In the genomic region with DNA sequence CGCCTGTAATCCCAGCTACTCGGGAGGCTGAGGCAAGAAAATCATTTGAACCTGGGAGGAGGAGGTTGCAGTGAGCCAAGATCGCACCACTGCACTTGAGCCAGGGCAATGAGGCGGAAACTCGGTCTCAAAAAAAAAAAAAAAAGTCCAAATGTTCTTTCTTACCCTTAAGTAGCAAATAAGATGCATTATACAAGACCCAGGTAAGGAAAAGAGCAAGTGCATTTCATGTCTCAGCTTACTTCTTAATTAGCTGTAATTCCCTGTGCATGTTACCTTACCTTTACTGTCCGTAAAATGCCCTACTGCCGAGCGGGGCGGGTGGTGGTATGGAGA, we compare ENCODE assay signal across 8 cellular contexts. TPM values are rescaled to one million over a fixed set of nuclear protein-coding genes. Genes with fewer than 3 reads are reported as not detected.
DNase-seq lines count a peak whose midpoint lies in the region; TF ChIP-seq lines count a peak whose summit lies in the region.

No MANE protein-coding gene starts in this region.

- H3K27ac Mint-ChIP-seq in Caco-2 (ENCODE audit: unreplicated experiment), result no peak overlapping the region

- H3K4me1 ChIP-seq in Caco-2, result no peaks in the 10 kb centered on the region
- H3K4me1 ChIP-seq in SJCRH30, result no peaks in the 10 kb centered on the region; the same call in 1 of the 2 replicates
- H3K4me1 ChIP-seq in parathyroid adenoma, result peaks cover 4% of the 10 kb centered on the region

- intact Hi-C loops in Caco-2 (cut with micrococcal nuclease; ENCODE audit: unreplicated experiment), result no loop called here

- peak overlapping the region; percentile 60 for H3K4me3 Mint-ChIP-seq in Caco-2 (ENCODE audit: unreplicated experiment)

- peak overlapping the region; percentile 95 for H2AFZ ChIP-seq in parathyroid adenoma

- CTCF ChIA-PET in Caco-2 (lab: Charles Lee), result no interaction called here

- H3K4me1 Mint-ChIP-seq in Caco-2 (ENCODE audit: low read depth, unreplicated experiment), result no peaks in the 10 kb centered on the region

- H3K9me3 ChIP-seq in Caco-2, result 0 out of 2 replicates have a peak, but pooled peaks cover 2% of the 10 kb centered on the region
- H3K9me3 ChIP-seq in SJCRH30 (replicated peaks), result no peaks in the 10 kb centered on the region
- H3K9me3 ChIP-seq in parathyroid adenoma (ENCODE audit: control insufficient read depth, low read length), result no peaks in the 10 kb centered on the region

- peaks cover 5% of the 10 kb centered on the region for H3K79me2 ChIP-seq in parathyroid adenoma

- POLR2A ChIA-PET in Caco-2 (lab: Charles Lee), result no interaction called here

- H3K27me3 Mint-ChIP-seq in Caco-2 (ENCODE audit: insufficient read depth, unreplicated experiment), result no peaks in the 10 kb centered on the region

- DNase-seq in Caco-2 (no peak), SJCRH30 (peak in 1 of 2 experiments; percentile 4), epithelial cell of proximal tubule (ENCODE audit: low read depth) (no peak), NCI-H82 treated with DMSO at 0.1 percent for 48 hours (lab: John Stamatoyannopoulos, UW; ENCODE audit: unreplicated experiment) (no peak), NK-92 (lab: John Stamatoyannopoulos, UW; ENCODE audit: unreplicated experiment) (no peak), Ammon's horn (ENCODE audit: low spot score) (no peak), pons (ENCODE audit: low spot score) (no peak)

- TF ChIP-seq CTCF in Caco-2 (IDR thresholded peaks at IDR 0.05; ENCODE audit: insufficient read depth in 1 of 2, low read depth in 1 of 2, low read length in 1 of 2, severe bottlenecking in 1 of 2, unreplicated experiment in 1 of 2) (no peak), epithelial cell of proximal tubule (conservative IDR thresholded peaks at IDR 0.05; ENCODE audit: low read depth, low read length) (no peak), parathyroid adenoma (IDR thresholded peaks at IDR 0.05) (no peak)

- BruUV-seq in Caco-2 (replicated peaks; lab: Mats Ljungman, UMichigan), result no TSS peak

- H3K36me3 Mint-ChIP-seq in Caco-2 (ENCODE audit: insufficient read depth, unreplicated experiment), result no peaks in the 10 kb centered on the region

- no peaks in the 10 kb centered on the region for H3K9me3 Mint-ChIP-seq in Caco-2 (ENCODE audit: unreplicated experiment)

- no peak overlapping the region for H3K9ac ChIP-seq in parathyroid adenoma

- no peak overlapping the region for H3K27ac ChIP-seq in SJCRH30
- H3K27ac ChIP-seq in parathyroid adenoma, result peak overlapping the region; percentile 79

- peak overlapping the region; percentile 75 for H3K4me2 ChIP-seq in parathyroid adenoma (ENCODE audit: low read length)

- H3K4me3 ChIP-seq in Caco-2 (ENCODE audit: low read depth, low read length), result no peak overlapping the region
- peak overlapping the region; percentile 75 for H3K4me3 ChIP-seq in SJCRH30
- H3K4me3 ChIP-seq in epithelial cell of proximal tubule (ENCODE audit: low read depth, low read length), result peak overlapping the region; percentile 73
- H3K4me3 ChIP-seq in parathyroid adenoma (ENCODE audit: low read depth, low read length), result peak overlapping the region; percentile 76

- H3K27me3 ChIP-seq in Caco-2 (replicated peaks; ENCODE audit: control insufficient read depth, insufficient read depth, low read length), result no peaks in the 10 kb centered on the region
- H3K27me3 ChIP-seq in SJCRH30, result no peaks in the 10 kb centered on the region
- no peaks in the 10 kb centered on the region for H3K27me3 ChIP-seq in parathyroid adenoma (ENCODE audit: control insufficient read depth, insufficient read depth, low read length)

- H3K36me3 ChIP-seq in Caco-2 (ENCODE audit: control insufficient read depth, insufficient read depth, low read length), result no peaks in the 10 kb centered on the region
- no peaks in the 10 kb centered on the region for H3K36me3 ChIP-seq in SJCRH30
- no peaks in the 10 kb centered on the region for H3K36me3 ChIP-seq in parathyroid adenoma (ENCODE audit: control insufficient read depth, insufficient read depth, low read length)

RNA-seq across cellular contexts. Expression of a gene that starts 3.8 kb away (rescaled TPM):
- total RNA-seq in Caco-2 (2022) (1.2 TPM in 2 replicates), epithelial cell of proximal tubule (3.1 and 3.5 TPM in 2 replicates)
- total RNA-seq in SJCRH30 (2014; rRNA removed; shearing (Covaris generic)), result 7.4 and 9.2 TPM in 2 replicates
